ENCODE assay signal across 11 cellular contexts in the genomic region with DNA sequence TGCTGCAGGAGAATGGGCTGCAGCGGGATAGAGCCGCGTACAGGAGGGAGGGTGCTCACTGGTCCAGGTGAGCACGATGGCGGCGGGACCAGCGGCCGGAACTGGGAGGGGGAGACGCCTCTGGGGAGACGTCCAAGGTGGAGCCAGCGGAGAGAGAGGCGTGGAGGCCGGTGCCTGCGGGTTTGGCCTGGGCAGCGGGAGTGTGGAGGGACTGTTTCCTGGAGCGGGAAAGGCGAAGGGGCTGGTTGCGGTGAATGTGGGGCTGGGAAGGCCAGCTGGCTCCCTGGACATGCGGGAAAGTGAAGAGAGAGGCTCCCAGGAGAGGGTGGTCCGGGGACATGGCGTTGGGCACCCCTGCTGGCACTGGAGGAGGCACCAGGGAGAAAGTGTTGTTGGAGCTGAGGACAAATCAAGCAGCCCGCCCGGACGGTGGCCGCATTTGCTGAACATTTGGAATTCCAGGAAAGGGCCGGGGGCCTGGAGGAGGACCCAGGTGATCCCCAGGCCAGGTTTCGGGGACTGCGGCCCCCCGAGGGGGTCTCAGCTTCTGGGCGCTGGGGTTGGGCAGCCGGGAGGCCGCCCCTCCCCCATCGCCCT. TPM values are rescaled to one million over a fixed set of nuclear protein-coding genes. Genes with fewer than 3 reads are reported as not detected.
DNase-seq lines count a peak whose midpoint lies in the region; ATAC-seq and TF ChIP-seq lines count a peak whose summit lies in the region.
"Had no signal": no experiment of that assay in that cellular context is flagged by ENCODE, and none has a peak within 500 bp of the region (broad histone marks: within the 10 kb centered on the region; RNA-seq: fewer than 3 reads in every experiment).

No MANE protein-coding gene starts in this region.

- H3K79me1 ChIP-seq in mesendoderm (ENCODE audit: low read length): no peaks in the 10 kb centered on the region

- intact Hi-C loops in heart left ventricle (cut with DNase I) (loop anchor here in 1 of 10 donors (5.0 kb wide), 1 partner anchor 45 kb away; no protein-coding TSS in a partner anchor), left ventricle myocardium superior (cut with micrococcal nuclease) (no loop called here)
- intact Hi-C loops in activated CD4-positive, alpha-beta memory T cell treated with anti-CD3 and anti-CD28 coated beads for 36 hours (cut with micrococcal nuclease): no loop called here

- H3K4me2 ChIP-seq in mesendoderm (ENCODE audit: low read length): peak overlapping the region; percentile 92

- no peak overlapping the region for H2BK15ac ChIP-seq in mesendoderm (replicated peaks; ENCODE audit: low read depth)

- H3K9me3 Mint-ChIP-seq in brain: peaks cover 0 to 4% (median 0%) of the 10 kb centered on the region in 5 experiments
- no peaks in the 10 kb centered on the region for H3K9me3 Mint-ChIP-seq in activated CD4-positive, alpha-beta memory T cell treated with anti-CD3 and anti-CD28 coated beads for 36 hours
- H3K9me3 Mint-ChIP-seq: stimulated activated naive CD8-positive, alpha-beta T cell treated with anti-CD3 and anti-CD28 coated beads, Interleukin-15, Interleukin-2, amounts not matched to agents 100 ng/mL and 50 ng/mL, for 24 hours had no signal

- no peak overlapping the region for H2AK5ac ChIP-seq in mesendoderm (ENCODE audit: low read length)

- DNase-seq in heart left ventricle: no peak
- DNase-seq in left ventricle myocardium superior: no peak
- peak; percentile 64 for DNase-seq in mesendoderm
- DNase-seq in activated CD4-positive, alpha-beta memory T cell treated with anti-CD3 and anti-CD28 coated beads for 36 hours: no peak
- DNase-seq: posterior cingulate gyrus had no signal

- H3K36me3 ChIP-seq in heart left ventricle (no peaks in the 10 kb centered on the region), mesendoderm (ENCODE audit: control insufficient read depth, insufficient read depth, low read length) (no peaks in the 10 kb centered on the region)

- peak overlapping the region in 3 of 5 experiments; percentile 48 to 81 (median 69) for H3K27ac Mint-ChIP-seq in brain
- no peak overlapping the region for H3K27ac Mint-ChIP-seq in activated CD4-positive, alpha-beta memory T cell treated with anti-CD3 and anti-CD28 coated beads for 36 hours
- H3K27ac Mint-ChIP-seq: stimulated activated naive CD8-positive, alpha-beta T cell treated with anti-CD3 and anti-CD28 coated beads, Interleukin-15, Interleukin-2, amounts not matched to agents 100 ng/mL and 50 ng/mL, for 24 hours had no signal

- H3K9ac ChIP-seq in mesendoderm (ENCODE audit: low read length): peak overlapping the region; percentile 65

- H3K27me3 Mint-ChIP-seq in brain: peaks cover 32% of the 10 kb centered on the region
- peaks cover 47% of the 10 kb centered on the region for H3K27me3 Mint-ChIP-seq in activated CD4-positive, alpha-beta memory T cell treated with anti-CD3 and anti-CD28 coated beads for 36 hours

- no peaks in the 10 kb centered on the region for H3K79me2 ChIP-seq in mesendoderm (ENCODE audit: control insufficient read depth, insufficient read depth, low read length)

- peak overlapping the region; percentile 24 for H3K18ac ChIP-seq in mesendoderm (ENCODE audit: low read length)

- H3K27ac ChIP-seq in heart left ventricle (no peak overlapping the region), mesendoderm (ENCODE audit: low read depth, low read length) (no peak overlapping the region)

- peaks cover 0 to 14% (median 5%) of the 10 kb centered on the region in 12 donors for H3K4me1 ChIP-seq in heart left ventricle
- H3K4me1 ChIP-seq in mesendoderm (ENCODE audit: control insufficient read depth, low read depth, low read length): no peaks in the 10 kb centered on the region

- TF ChIP-seq CTCF in heart left ventricle (IDR thresholded peaks at IDR 0.05) (no peak), brain (conservative IDR thresholded peaks at IDR 0.05) (no peak)

- H3K36me3 Mint-ChIP-seq in brain: no peaks in the 10 kb centered on the region
- no peaks in the 10 kb centered on the region for H3K36me3 Mint-ChIP-seq in activated CD4-positive, alpha-beta memory T cell treated with anti-CD3 and anti-CD28 coated beads for 36 hours

- CTCF ChIA-PET in activated CD4-positive, alpha-beta memory T cell treated with anti-CD3 and anti-CD28 coated beads for 36 hours (lab: Charles Lee): no interaction called here

- no peak overlapping the region for H2BK120ac ChIP-seq in mesendoderm (ENCODE audit: low read depth, low read length)

- no peak for TF ChIP-seq POLR2A in heart left ventricle (IDR thresholded peaks at IDR 0.05)

- peak overlapping the region; percentile 79 for H3K56ac ChIP-seq in mesendoderm (ENCODE audit: low read length)

- H3K4me3 ChIP-seq in heart left ventricle (peak overlapping the region; percentile 11 to 50 (median 39)), mesendoderm (ENCODE audit: low read length) (peak overlapping the region; percentile 20)

- H4K8ac ChIP-seq in mesendoderm (ENCODE audit: low read depth, low read length): no peak overlapping the region

- 15 to 46% (median 18%) methylated on average over 26 to 33 of the region's 33 CpGs for WGBS in heart left ventricle, 4 donors
- no CpG with 5 or more reads among the region's 33 CpGs for WGBS in mesendoderm (ENCODE audit: extremely low coverage, insufficient coverage, low lambda C conversion rate)

- peak overlapping the region; percentile 9 to 83 (median 64) for H3K4me3 Mint-ChIP-seq in brain
- no peak overlapping the region for H3K4me3 Mint-ChIP-seq in activated CD4-positive, alpha-beta memory T cell treated with anti-CD3 and anti-CD28 coated beads for 36 hours

- POLR2A ChIA-PET in activated CD4-positive, alpha-beta memory T cell treated with anti-CD3 and anti-CD28 coated beads for 36 hours (lab: Charles Lee): no interaction called here

- no peak overlapping the region for H3K23ac ChIP-seq in mesendoderm (ENCODE audit: low read length)

- H2BK5ac ChIP-seq in mesendoderm (ENCODE audit: low read length): no peak overlapping the region

- peaks cover 8 to 55% (median 30%) of the 10 kb centered on the region in 9 donors for H3K27me3 ChIP-seq in heart left ventricle
- H3K27me3 ChIP-seq in mesendoderm (ENCODE audit: insufficient read depth, low read length, poor library complexity): peaks cover 8% of the 10 kb centered on the region

- H3K4me1 Mint-ChIP-seq in brain: peaks cover 42% of the 10 kb centered on the region
- peaks cover 12% of the 10 kb centered on the region for H3K4me1 Mint-ChIP-seq in activated CD4-positive, alpha-beta memory T cell treated with anti-CD3 and anti-CD28 coated beads for 36 hours (ENCODE audit: low read depth)

- H3K4ac ChIP-seq in mesendoderm (ENCODE audit: low read depth, low read length): no peak overlapping the region

- H4K5ac ChIP-seq in mesendoderm (ENCODE audit: low read length): no peak overlapping the region

- ATAC-seq in heart left ventricle (no peak), left ventricle myocardium superior (no peak), GM21367 (IDR thresholded peaks at IDR 0.05; ENCODE audit: unreplicated experiment) (no peak), GM18867 (IDR thresholded peaks at IDR 0.05; ENCODE audit: unreplicated experiment) (no peak), HG02759 (IDR thresholded peaks at IDR 0.05; ENCODE audit: unreplicated experiment) (no peak)

- no peaks in the 10 kb centered on the region for H3K9me3 ChIP-seq in heart left ventricle

RNA-seq across cellular contexts. Expression of a gene that starts 34.3 kb away (rescaled TPM):
- total RNA-seq in heart left ventricle (not detected), left ventricle myocardium superior (not detected)
- polyA plus RNA-seq in heart left ventricle (not detected), brain (ENCODE audit: insufficient read depth, low read depth, low replicate concordance) (not detected)
- polyA plus RNA-seq in mesendoderm (2013, experiment 1 of 2): not detected
- not detected for polyA plus RNA-seq in mesendoderm (2013, experiment 2 of 2)
- not detected for total RNA-seq in activated CD4-positive, alpha-beta memory T cell treated with anti-CD3 and anti-CD28 coated beads for 36 hours
- total RNA-seq: OCI-LY7 had no signal
